ENCODE assay signal across 20 cellular contexts in the genomic region with DNA sequence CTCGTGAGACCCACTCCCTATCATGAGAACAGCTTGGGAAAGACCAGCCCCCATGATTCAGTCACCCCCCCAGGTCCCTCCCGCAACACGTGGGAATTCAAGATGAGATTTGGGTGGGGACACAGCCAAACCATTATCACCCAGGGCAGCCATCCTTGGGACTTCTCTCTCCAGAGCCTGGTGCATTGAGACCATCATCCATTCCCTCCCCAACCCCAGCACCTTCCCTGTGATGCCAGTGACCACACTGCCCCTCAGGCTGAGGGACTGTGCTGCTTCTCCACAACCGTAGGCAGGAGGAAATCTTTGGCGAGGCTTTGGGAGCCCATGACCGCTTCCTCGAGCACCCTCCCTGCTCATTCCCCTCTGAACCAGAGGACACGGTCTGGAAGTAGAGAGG.
A peak's percentile ranks its signal among the peaks of the same experiment; 100 is the strongest.
DNase-seq lines count a peak whose midpoint lies in the region; ATAC-seq, FAIRE-seq and TF ChIP-seq lines count a peak whose summit lies in the region.
"Had no signal": no experiment of that assay in that cellular context is flagged by ENCODE, and none has a peak within 500 bp of the region (broad histone marks: within the 10 kb centered on the region; RNA-seq: fewer than 3 reads in every experiment).

No MANE protein-coding gene starts in this region.

- no peak overlapping the region for H4K8ac ChIP-seq in H1 (ENCODE audit: extremely low read depth, insufficient read depth, low read length)

- H2BK120ac ChIP-seq in H1 (replicated peaks; ENCODE audit: low read depth, low read length): no peak overlapping the region

- 0 out of 2 replicates have a peak overlapping the region, but pooled peaks have one; percentile 48 for H2AK5ac ChIP-seq in H1 (ENCODE audit: low read depth, low read length)

- WGBS in heart left ventricle, 4 donors: 66 to 78% (median 72%) methylated on average over 8 of the region's 8 CpGs
- WGBS in right cardiac atrium: 76% methylated on average over 8 of the region's 8 CpGs
- WGBS in H1 (ENCODE audit: extremely low coverage in 1 of 2, insufficient coverage in 1 of 2, insufficient read length in 1 of 2, insufficient replicate concordance in 2 of 2, low coverage in 1 of 2, low lambda C conversion rate in 2 of 2, missing lambda C conversion rate in 1 of 2), 2 experiments: 92% methylated on average over 8 of the region's 8 CpGs; no CpG with 5 or more reads in 1 of the 2 experiments
- WGBS in suprapubic skin: 93% methylated on average over 7 of the region's 8 CpGs

- TF ChIP-seq RAD21 in H1 (IDR thresholded peaks at IDR 0.05 in 1 of 2, conservative IDR thresholded peaks at IDR 0.05 in 1 of 2; ENCODE audit: low read depth in 2 of 2, low read length in 2 of 2): no peak

- H3K9ac ChIP-seq in H1 (replicated peaks in 1 of 4; ENCODE audit: extremely low read depth in 1 of 4, low read depth in 3 of 4, low read length in 3 of 4): no peak overlapping the region

- peaks cover 0 to 61% (median 24%) of the 10 kb centered on the region in 12 donors for H3K4me1 ChIP-seq in heart left ventricle
- peaks cover 5% of the 10 kb centered on the region for H3K4me1 ChIP-seq in right cardiac atrium (ENCODE audit: control insufficient read depth, insufficient read depth, low read length)
- H3K4me1 ChIP-seq in H1 (replicated peaks in 1 of 4; ENCODE audit: control insufficient read depth in 3 of 4, insufficient read depth in 4 of 4, low read length in 3 of 4): peaks cover 0 to 6% (median 4%) of the 10 kb centered on the region in 4 experiments; a peak in 5 of 7 replicates
- H3K4me1 ChIP-seq in suprapubic skin: peaks cover 35% of the 10 kb centered on the region
- H3K4me1 ChIP-seq: SJCRH30 had no signal

- TF ChIP-seq POLR2A in heart left ventricle (IDR thresholded peaks at IDR 0.05) (no peak), H1 (IDR thresholded peaks at IDR 0.05; ENCODE audit: control extremely low read depth in 1 of 2, low read depth in 2 of 2, low read length in 2 of 2) (no peak), suprapubic skin (IDR thresholded peaks at IDR 0.05) (no peak)

- H3K56ac ChIP-seq in H1 (replicated peaks; ENCODE audit: insufficient read length, low read depth, low read length): no peak overlapping the region

- H3K79me1 ChIP-seq in H1 (ENCODE audit: low read depth, low read length): no peaks in the 10 kb centered on the region

- intact Hi-C loops in heart left ventricle (cut with DNase I): loop anchor here in 8 of 10 donors (5.0 to 10.0 kb wide), 10 partner anchors 59 to 201 kb away; partner anchors contain the start of genes ATE1 (in 4 of the 8) and NSMCE4A (in 2 of the 8)
- intact Hi-C loops in right cardiac atrium (cut with DNase I): loop anchor here in 3 of 4 donors (5.0 to 10.0 kb wide), 2 partner anchors 59 to 61 kb away; no protein-coding TSS in a partner anchor
- intact Hi-C loops in posterior vena cava (cut with DNase I): loop anchor here in 1 of 2 donors (5.0 kb wide), 1 partner anchor 59 kb away; no protein-coding TSS in a partner anchor

- H2BK20ac ChIP-seq in H1 (ENCODE audit: low read length): no peak overlapping the region

- no peak overlapping the region for H4K91ac ChIP-seq in H1 (replicated peaks; ENCODE audit: insufficient read length, low read length)

- no peak overlapping the region for H2AFZ ChIP-seq in H1 (ENCODE audit: low read length)
- H2AFZ ChIP-seq: GM23338 had no signal

- H3K4me2 ChIP-seq in H1 (ENCODE audit: insufficient read depth in 1 of 2, low read depth in 2 of 2, low read length in 2 of 2): no peak overlapping the region
- H3K4me2 ChIP-seq: GM23338 had no signal

- H3K27me3 ChIP-seq in heart left ventricle (no peaks in the 10 kb centered on the region), right cardiac atrium (ENCODE audit: control insufficient read depth, insufficient read depth) (no peaks in the 10 kb centered on the region), H1 (replicated peaks in 1 of 4; ENCODE audit: control insufficient read depth in 3 of 4, extremely low read depth in 1 of 4, insufficient read depth in 3 of 4, low read length in 3 of 4) (no peaks in the 10 kb centered on the region; a peak in 1 of 7 replicates), suprapubic skin (no peaks in the 10 kb centered on the region)
- H3K27me3 ChIP-seq: MG63, SJCRH30 had no signal

- ATAC-seq in heart left ventricle (no peak), right cardiac atrium (no peak), GM19328 (IDR thresholded peaks at IDR 0.05; ENCODE audit: unreplicated experiment) (no peak)

- H3K14ac ChIP-seq in H1 (ENCODE audit: insufficient read length): no peak overlapping the region

- no peaks in the 10 kb centered on the region for H4K20me1 ChIP-seq in H1 (replicated peaks in 1 of 2; ENCODE audit: control insufficient read depth in 1 of 2, insufficient read depth in 2 of 2, low read length in 2 of 2)

- POLR2A ChIA-PET in H1 (lab: Charles Lee; ENCODE audit: partially characterized antibody): no interaction called here

- TF ChIP-seq CTCF in heart left ventricle (IDR thresholded peaks at IDR 0.05) (no peak), H1 (IDR thresholded peaks at IDR 0.05; ENCODE audit: control extremely low read depth in 1 of 3, insufficient read depth in 1 of 3, low read depth in 1 of 3, low read length in 3 of 3) (no peak), suprapubic skin (IDR thresholded peaks at IDR 0.05) (no peak)

- no peak overlapping the region for H4K5ac ChIP-seq in H1 (ENCODE audit: insufficient read length, low read depth, low read length)

- no peaks in the 10 kb centered on the region for H3K79me2 ChIP-seq in H1 (ENCODE audit: control insufficient read depth in 1 of 2, insufficient read depth in 2 of 2, low read length in 2 of 2)

- H3K9me3 ChIP-seq in heart left ventricle: no peaks in the 10 kb centered on the region
- H3K9me3 ChIP-seq in right cardiac atrium (ENCODE audit: control insufficient read depth, low read length): no peaks in the 10 kb centered on the region
- no peaks in the 10 kb centered on the region for H3K9me3 ChIP-seq in H1 (ENCODE audit: insufficient read depth in 2 of 2, low read depth in 1 of 2, low read length in 1 of 2)
- H3K9me3 ChIP-seq in suprapubic skin: no peaks in the 10 kb centered on the region
- H3K9me3 ChIP-seq: MG63, SJCRH30 had no signal

- DNase-seq in heart left ventricle (no peak), right cardiac atrium (no peak), H1 (ENCODE audit: low read depth in 1 of 2, low spot score in 2 of 2) (no peak), posterior vena cava (ENCODE audit: low spot score) (peak; percentile 58), suprapubic skin (ENCODE audit: low spot score in 2 of 2) (no peak), RCC 7860 (ENCODE audit: low spot score) (no peak), C1 segment of cervical spinal cord (lab: John Stamatoyannopoulos, UW) (no peak)
- DNase-seq: CD4-positive, CD25-positive, alpha-beta regulatory T cell; COR-L47; GDM1; Kasumi-1; NCI-H1092; NCI-H2081; NCI-H446 treated with DMSO at 0.1 percent for 48 hours had no signal

- H2BK15ac ChIP-seq in H1 (ENCODE audit: low read length): no peak overlapping the region

- no peak overlapping the region for H2BK12ac ChIP-seq in H1 (ENCODE audit: low read depth, low read length)

- H3K36me3 ChIP-seq in heart left ventricle: peaks cover 0 to 15% (median 0%) of the 10 kb centered on the region in 9 donors
- H3K36me3 ChIP-seq in H1 (ENCODE audit: control insufficient read depth in 2 of 4, insufficient read depth in 4 of 4, low read length in 3 of 4): no peaks in the 10 kb centered on the region; a peak in 1 of 8 replicates
- H3K36me3 ChIP-seq in suprapubic skin: no peaks in the 10 kb centered on the region
- H3K36me3 ChIP-seq: MG63, SJCRH30 had no signal

- H3K4me3 ChIP-seq in heart left ventricle: no peak overlapping the region
- H3K4me3 ChIP-seq in right cardiac atrium (ENCODE audit: low read length): no peak overlapping the region
- no peak overlapping the region for H3K4me3 ChIP-seq in H1 (ENCODE audit: extremely low read depth in 1 of 4, insufficient read depth in 2 of 4, low read depth in 3 of 4, low read length in 4 of 4)
- no peak overlapping the region for H3K4me3 ChIP-seq in suprapubic skin
- H3K4me3 ChIP-seq: GM23338, MG63, SJCRH30 had no signal

- H3K23me2 ChIP-seq in H1 (ENCODE audit: low read depth, low read length): no peaks in the 10 kb centered on the region

- H3K27ac ChIP-seq in heart left ventricle: peak overlapping the region in 11 of 12 donors; percentile 61 to 78 (median 73)
- H3K27ac ChIP-seq in right cardiac atrium (ENCODE audit: low read length): no peak overlapping the region
- H3K27ac ChIP-seq in H1 (ENCODE audit: low read depth, low read length): no peak overlapping the region
- peak overlapping the region; percentile 38 for H3K27ac ChIP-seq in suprapubic skin
- H3K27ac ChIP-seq: 22Rv1, SJCRH30 had no signal

- no peak overlapping the region for H2BK5ac ChIP-seq in H1 (ENCODE audit: low read depth, low read length)

- FAIRE-seq in H1 (lab: Jason Lieb, UNC) (no peak), RCC 7860 (lab: Jason Lieb, UNC) (no peak)
- FAIRE-seq: GM19239 had no signal

- no peak overlapping the region for H3K18ac ChIP-seq in H1 (ENCODE audit: extremely low read depth, low read length)

- H3K23ac ChIP-seq in H1 (ENCODE audit: insufficient read length): no peak overlapping the region

- TF ChIP-seq EP300 in H1 (IDR thresholded peaks at IDR 0.05; ENCODE audit: borderline replicate concordance in 1 of 2, low read depth in 2 of 2, low read length in 2 of 2): no peak
- no peak for TF ChIP-seq EP300 in suprapubic skin (IDR thresholded peaks at IDR 0.05)

- no peak overlapping the region for H3K4ac ChIP-seq in H1 (replicated peaks; ENCODE audit: insufficient read length, low read depth, low read length)

- CTCF ChIA-PET in H1 (lab: Charles Lee; ENCODE audit: partially characterized antibody): interaction anchor here (0.7 to 2.7 kb wide), 3 partner anchors 9 to 19 kb away, joined by 3 to 11 read pairs (median 3); no protein-coding TSS in a partner anchor

TF ChIP-seq in H1, 55 proteins besides CTCF, POLR2A, EP300 and RAD21 (continues in another document):
- TF ChIP-seq EZH2 (IDR thresholded peaks at IDR 0.05; ENCODE audit: low read depth, low read length, severe bottlenecking) (no peak), YY1 (IDR thresholded peaks at IDR 0.05; ENCODE audit: low read depth, low read length) (no peak), POU5F1 (IDR thresholded peaks at IDR 0.05; ENCODE audit: low read depth, low read length) (no peak), USF2 (IDR thresholded peaks at IDR 0.05; ENCODE audit: low read length) (no peak), BCL11A (IDR thresholded peaks at IDR 0.05; ENCODE audit: low read depth in 2 of 2, low read length in 2 of 2) (no peak), HDAC6 (IDR thresholded peaks at IDR 0.05; ENCODE audit: low read depth, low read length) (no peak)

Comparison
In these comparisons a context has a peak if more than half of its experiments do, and no peak if none do; other contexts are left out.
1. H3K27ac ChIP-seq: peak in heart left ventricle (11 of 12) and suprapubic skin (single experiment); none in right cardiac atrium (single experiment) and H1 (single experiment).